Comparison of ENCODE assay signal across 25 cellular contexts in the genomic region with DNA sequence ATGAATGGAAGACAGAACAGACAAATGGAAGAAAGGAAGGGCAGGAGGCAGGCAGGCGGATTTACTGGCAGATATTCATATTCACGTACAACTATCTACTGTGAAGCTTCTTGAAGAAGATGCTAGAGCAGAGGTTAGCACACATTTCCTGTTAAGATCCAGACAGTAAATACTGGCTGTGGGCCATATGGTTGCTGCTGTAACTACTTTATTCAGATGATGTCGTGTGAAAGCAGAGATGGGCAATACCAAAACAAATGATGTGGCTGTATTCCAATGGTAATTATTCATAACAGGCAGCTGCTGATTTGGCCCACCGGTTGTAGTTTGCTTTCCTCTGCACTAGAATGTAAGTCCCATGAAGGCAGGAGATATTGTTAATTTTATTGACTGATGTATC.
DNase-seq lines count a peak whose midpoint lies in the region; ATAC-seq and TF ChIP-seq lines count a peak whose summit lies in the region.
"Had no signal": no experiment of that assay in that cellular context is flagged by ENCODE, and none has a peak within 500 bp of the region (broad histone marks: within the 10 kb centered on the region; RNA-seq: fewer than 3 reads in every experiment).

No MANE protein-coding gene starts in this region.

- DNase-seq in Daoy (ENCODE audit: low read depth) (peak; percentile 3), HCEC 1CT (peak; percentile 7), cardiac fibroblast (ENCODE audit: low read depth in 2 of 2) (peak; percentile 37 to 52), foreskin fibroblast (peak; percentile 18 to 52), A172 (ENCODE audit: low spot score) (no peak), occipital lobe (lab: John Stamatoyannopoulos, UW) (no peak)
- DNase-seq: activated CD4-positive, alpha-beta T cell treated with anti-CD3 and anti-CD28 coated beads, Interleukin-2, amount 50 U/mL, for 1 hour; activated naive CD4-positive, alpha-beta T cell treated with Interleukin-2 at 50 U/mL for 16 hours; activated T-cell treated with anti-CD3 and anti-CD28 coated beads, Interleukin-2, amount 50 U/mL, for 72 hours; CD4-positive, CD25-positive, alpha-beta regulatory T cell; effector memory CD4-positive, alpha-beta T cell; islet precursor cell; midbrain; naive thymus-derived CD8-positive, alpha-beta T cell; NCI-H146; NCI-H524 treated with DMSO at 0.1 percent for 48 hours; nucleus accumbens; stimulated activated naive CD4-positive, alpha-beta T cell; SW 1271; T-helper 9 cell; testis had no signal

- H3K4me3 ChIP-seq in cardiac fibroblast (replicated peaks in 1 of 2; ENCODE audit: low read depth in 2 of 2, low read length in 2 of 2), result no peak overlapping the region
- no peak overlapping the region for H3K4me3 ChIP-seq in foreskin fibroblast (ENCODE audit: low read depth in 1 of 2, low read length in 2 of 2)
- H3K4me3 ChIP-seq: adrenal gland, testis had no signal

- no peak for TF ChIP-seq CTCF in cardiac fibroblast (IDR thresholded peaks at IDR 0.05; ENCODE audit: low read depth, low read length)
- TF ChIP-seq CTCF in foreskin fibroblast (IDR thresholded peaks at IDR 0.05; ENCODE audit: low read depth, low read length), result no peak

- no peak for ATAC-seq in GM18868 (IDR thresholded peaks at IDR 0.05; ENCODE audit: unreplicated experiment)
- ATAC-seq: activated T-cell treated with anti-CD3 and anti-CD28 coated beads, Interleukin-2, amount 50 U/mL, for 72 hours; esophagus mucosa; HCT116; naive thymus-derived CD8-positive, alpha-beta T cell had no signal

Comparison
In these comparisons a context has a peak if more than half of its experiments do, and no peak if none do; other contexts are left out.
1. DNase-seq: peak in Daoy (single experiment), HCEC 1CT (single experiment), cardiac fibroblast (2 of 2) and foreskin fibroblast (2 of 2); none in A172 (single experiment) and occipital lobe (single experiment).